Comparison of ENCODE assay signal across 1 cellular context in the genomic region with DNA sequence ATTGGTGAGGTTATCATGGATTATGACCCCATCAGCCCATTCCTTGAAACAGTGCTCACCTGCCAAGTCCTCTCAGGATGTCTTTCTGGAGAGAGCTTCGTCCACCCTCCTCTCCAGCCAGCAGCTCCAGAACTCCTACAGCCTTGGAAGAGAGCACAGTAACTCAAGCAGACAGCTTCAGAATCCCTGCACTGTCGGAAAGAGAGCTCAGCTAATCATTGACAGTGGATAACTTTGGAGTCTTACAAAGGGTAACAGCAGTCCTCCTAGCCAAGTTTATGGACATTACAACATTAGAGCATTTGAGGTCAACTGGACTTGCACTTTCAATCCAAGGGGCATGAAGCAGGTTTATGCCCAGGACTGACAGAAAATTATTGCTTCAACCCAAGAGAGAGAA.
TF ChIP-seq lines count a peak whose summit lies in the region.

A gene with protein sequence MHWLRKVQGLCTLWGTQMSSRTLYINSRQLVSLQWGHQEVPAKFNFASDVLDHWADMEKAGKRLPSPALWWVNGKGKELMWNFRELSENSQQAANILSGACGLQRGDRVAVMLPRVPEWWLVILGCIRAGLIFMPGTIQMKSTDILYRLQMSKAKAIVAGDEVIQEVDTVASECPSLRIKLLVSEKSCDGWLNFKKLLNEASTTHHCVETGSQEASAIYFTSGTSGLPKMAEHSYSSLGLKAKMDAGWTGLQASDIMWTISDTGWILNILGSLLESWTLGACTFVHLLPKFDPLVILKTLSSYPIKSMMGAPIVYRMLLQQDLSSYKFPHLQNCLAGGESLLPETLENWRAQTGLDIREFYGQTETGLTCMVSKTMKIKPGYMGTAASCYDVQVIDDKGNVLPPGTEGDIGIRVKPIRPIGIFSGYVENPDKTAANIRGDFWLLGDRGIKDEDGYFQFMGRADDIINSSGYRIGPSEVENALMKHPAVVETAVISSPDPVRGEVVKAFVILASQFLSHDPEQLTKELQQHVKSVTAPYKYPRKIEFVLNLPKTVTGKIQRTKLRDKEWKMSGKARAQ (minus strand): TSS at position 220 of the 400 bp plus-strand sequence. CDS start 11,522 bp downstream, outside the sequence.

TF ChIP-seq in HepG2, 621 proteins besides CTCF, POLR2A, EP300 and RAD21 (continued from another document):
- TF ChIP-seq, protein P1, sequence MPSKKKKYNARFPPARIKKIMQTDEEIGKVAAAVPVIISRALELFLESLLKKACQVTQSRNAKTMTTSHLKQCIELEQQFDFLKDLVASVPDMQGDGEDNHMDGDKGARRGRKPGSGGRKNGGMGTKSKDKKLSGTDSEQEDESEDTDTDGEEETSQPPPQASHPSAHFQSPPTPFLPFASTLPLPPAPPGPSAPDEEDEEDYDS (CRISPR knock-in tag; IDR thresholded peaks at IDR 0.05), result peak; percentile 19; the same call in 1 of the 2 replicates
- TF ChIP-seq RXRB (CRISPR knock-in tag; IDR thresholded peaks at IDR 0.05; ENCODE audit: borderline replicate concordance) (peak; percentile 70), HDAC2 (CRISPR knock-in tag; IDR thresholded peaks at IDR 0.05) (0 out of 2 replicates have a peak, but pooled peaks have one; percentile 14), MED1 (CRISPR knock-in tag; IDR thresholded peaks at IDR 0.05) (peak; percentile 53; the same call in 1 of the 2 replicates), GATAD2A (CRISPR knock-in tag; IDR thresholded peaks at IDR 0.05) (0 out of 2 replicates have a peak, but pooled peaks have one; percentile 43), ZNF263 (CRISPR knock-in tag; IDR thresholded peaks at IDR 0.05) (peak; percentile 30; the same call in 1 of the 2 replicates), SAP130 (CRISPR knock-in tag; IDR thresholded peaks at IDR 0.05; ENCODE audit: low read depth) (0 out of 2 replicates have a peak, but pooled peaks have one; percentile 12), ZNF644 (CRISPR knock-in tag; IDR thresholded peaks at IDR 0.05; ENCODE audit: low read depth) (0 out of 2 replicates have a peak, but pooled peaks have one; percentile 26), KDM6A (CRISPR knock-in tag; IDR thresholded peaks at IDR 0.05; ENCODE audit: low read depth) (peak; percentile 17; the same call in 1 of the 2 replicates), RARA (CRISPR knock-in tag; IDR thresholded peaks at IDR 0.05) (0 out of 2 replicates have a peak, but pooled peaks have one; percentile 13)
- TF ChIP-seq, protein P2, sequence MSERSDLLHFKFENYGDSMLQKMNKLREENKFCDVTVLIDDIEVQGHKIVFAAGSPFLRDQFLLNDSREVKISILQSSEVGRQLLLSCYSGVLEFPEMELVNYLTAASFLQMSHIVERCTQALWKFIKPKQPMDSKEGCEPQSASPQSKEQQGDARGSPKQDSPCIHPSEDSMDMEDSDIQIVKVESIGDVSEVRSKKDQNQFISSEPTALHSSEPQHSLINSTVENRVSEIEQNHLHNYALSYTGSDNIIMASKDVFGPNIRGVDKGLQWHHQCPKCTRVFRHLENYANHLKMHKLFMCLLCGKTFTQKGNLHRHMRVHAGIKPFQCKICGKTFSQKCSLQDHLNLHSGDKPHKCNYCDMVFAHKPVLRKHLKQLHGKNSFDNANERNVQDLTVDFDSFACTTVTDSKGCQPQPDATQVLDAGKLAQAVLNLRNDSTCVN (CRISPR knock-in tag; IDR thresholded peaks at IDR 0.05; ENCODE audit: borderline replicate concordance), result 0 out of 2 replicates have a peak, but pooled peaks have one; percentile 38
